In genomic region chr20:56628015-56628872, GRCh38 we compare ENCODE assay signal across 8 cellular contexts. TPM values are rescaled to one million over a fixed set of nuclear protein-coding genes. Genes with fewer than 3 reads are reported as not detected.
DNase-seq lines count a peak whose midpoint lies in the region; ATAC-seq and TF ChIP-seq lines count a peak whose summit lies in the region.
"Had no signal": no experiment of that assay in that cellular context is flagged by ENCODE, and none has a peak within 500 bp of the region (broad histone marks: within the 10 kb centered on the region; RNA-seq: fewer than 3 reads in every experiment).

No MANE protein-coding gene starts in this region.

- H3K36me3 ChIP-seq in smooth muscle cell (ENCODE audit: low read depth) (no peaks in the 10 kb centered on the region), uterus (no peaks in the 10 kb centered on the region)

- H3K27me3 Mint-ChIP-seq in activated B cell treated with CpG ODN at 0.5 μM for 24 hours: peaks cover 45% of the 10 kb centered on the region

- H3K9me3 ChIP-seq in right cardiac atrium (ENCODE audit: control insufficient read depth, low read length): no peaks in the 10 kb centered on the region
- no peaks in the 10 kb centered on the region for H3K9me3 ChIP-seq in smooth muscle cell (replicated peaks; ENCODE audit: low read depth)
- no peaks in the 10 kb centered on the region for H3K9me3 ChIP-seq in uterus

- peaks cover 15% of the 10 kb centered on the region for H3K4me1 Mint-ChIP-seq in activated B cell treated with CpG ODN at 0.5 μM for 24 hours

- H3K4me3 Mint-ChIP-seq in activated B cell treated with CpG ODN at 0.5 μM for 24 hours: peak overlapping the region; percentile 48

- no peaks in the 10 kb centered on the region for H3K9me3 Mint-ChIP-seq in activated B cell treated with CpG ODN at 0.5 μM for 24 hours

- POLR2A ChIA-PET in activated B cell treated with CpG ODN at 0.5 μM for 24 hours (lab: Charles Lee): no interaction called here

- no peak for DNase-seq in HFF-Myc (ENCODE audit: extremely low read depth, low read depth)
- DNase-seq in activated B cell treated with CpG ODN at 0.5 μM for 24 hours: no peak
- peak in 2 of 3 donors; percentile 47 to 58 for DNase-seq in right cardiac atrium
- no peak for DNase-seq in smooth muscle cell (lab: John Stamatoyannopoulos, UW; ENCODE audit: unreplicated experiment)
- DNase-seq in nucleus accumbens (lab: John Stamatoyannopoulos, UW): no peak
- DNase-seq in uterus: no peak
- no peak for DNase-seq in NCI-H774 (lab: John Stamatoyannopoulos, UW)
- DNase-seq: activated effector memory CD4-positive, alpha-beta T cell treated with Interleukin-2 at 50 U/mL for 16 hours had no signal

- no peaks in the 10 kb centered on the region for H3K79me2 ChIP-seq in smooth muscle cell (ENCODE audit: low read depth)

- peak overlapping the region; percentile 90 for H2AFZ ChIP-seq in smooth muscle cell (ENCODE audit: low read depth)

- H3K4me3 ChIP-seq in HFF-Myc (replicated peaks; ENCODE audit: low read depth, low read length) (peak overlapping the region; percentile 60), right cardiac atrium (ENCODE audit: low read length) (peak overlapping the region; percentile 48), smooth muscle cell (peak overlapping the region; percentile 71), uterus (peak overlapping the region in 1 of 2 donors; percentile 29)

- 2% methylated on average over 48 of the region's 48 CpGs for WGBS in right cardiac atrium
- WGBS in smooth muscle cell (ENCODE audit: low lambda C conversion rate): 4% methylated on average over 48 of the region's 48 CpGs

- peaks cover 17% of the 10 kb centered on the region for H4K20me1 ChIP-seq in smooth muscle cell (ENCODE audit: low read depth)

- H3F3A ChIP-seq in smooth muscle cell (ENCODE audit: low read depth): no peaks in the 10 kb centered on the region

- no peaks in the 10 kb centered on the region for H3K36me3 Mint-ChIP-seq in activated B cell treated with CpG ODN at 0.5 μM for 24 hours (ENCODE audit: low read depth)

- TF ChIP-seq CTCF in HFF-Myc (IDR thresholded peaks at IDR 0.05; ENCODE audit: low read depth, low read length, missing control alignments): no peak
- TF ChIP-seq CTCF in activated B cell treated with CpG ODN at 0.5 μM for 24 hours (IDR thresholded peaks at IDR 0.05): no peak
- TF ChIP-seq CTCF in smooth muscle cell (IDR thresholded peaks at IDR 0.05; ENCODE audit: borderline replicate concordance, insufficient read depth, poor library complexity, severe bottlenecking): no peak
- TF ChIP-seq CTCF in uterus (IDR thresholded peaks at IDR 0.05): no peak

- ATAC-seq in activated B cell treated with CpG ODN at 0.5 μM for 24 hours (ENCODE audit: low read depth): no peak
- peak; percentile 30 to 48 for ATAC-seq in right cardiac atrium

- no peak overlapping the region for H3K9ac ChIP-seq in smooth muscle cell (ENCODE audit: low read depth)

- no peak overlapping the region for H3K27ac ChIP-seq in right cardiac atrium (ENCODE audit: low read length)
- H3K27ac ChIP-seq in smooth muscle cell (ENCODE audit: low read depth): no peak overlapping the region
- no peak overlapping the region for H3K27ac ChIP-seq in uterus

- CTCF ChIA-PET in activated B cell treated with CpG ODN at 0.5 μM for 24 hours (lab: Charles Lee): no interaction called here

- peak overlapping the region; percentile 96 for H3K4me2 ChIP-seq in smooth muscle cell

- H3K27ac Mint-ChIP-seq in activated B cell treated with CpG ODN at 0.5 μM for 24 hours: no peak overlapping the region

- H3K27me3 ChIP-seq in right cardiac atrium (ENCODE audit: control insufficient read depth, insufficient read depth): no peaks in the 10 kb centered on the region
- H3K27me3 ChIP-seq in smooth muscle cell (ENCODE audit: low read depth): peaks cover 96% of the 10 kb centered on the region
- peaks cover 7 to 33% of the 10 kb centered on the region in 2 donors for H3K27me3 ChIP-seq in uterus

- H3K4me1 ChIP-seq in right cardiac atrium (ENCODE audit: control insufficient read depth, insufficient read depth, low read length) (no peaks in the 10 kb centered on the region), smooth muscle cell (ENCODE audit: low read depth) (peaks cover 48% of the 10 kb centered on the region), uterus (peaks cover 0 to 17% of the 10 kb centered on the region in 2 donors)

- no peak for TF ChIP-seq POLR2A in uterus (IDR thresholded peaks at IDR 0.05)

- intact Hi-C loops in activated B cell treated with CpG ODN at 0.5 μM for 24 hours (cut with micrococcal nuclease): no loop called here
- intact Hi-C loops in right cardiac atrium (cut with DNase I): no loop called here
- intact Hi-C loops in uterus (cut with DNase I; ENCODE audit: low total_unique reads): no loop called here

RNA-seq across cellular contexts. Expression of gene TFAP2C, which starts 0.9 kb away (rescaled TPM):
- total RNA-seq in activated B cell treated with CpG ODN at 0.5 μM for 24 hours (not detected in 2 replicates), right cardiac atrium (under 1 TPM; 0.17 to 0.39 (median 0.26) TPM), smooth muscle cell (3.4 and 5.8 TPM in 2 replicates), uterus (1 to 10 TPM in 2 of 4 donors, not detected in 2; 1.1 to 6.0 TPM)
- polyA plus RNA-seq in right cardiac atrium (0.14 TPM), smooth muscle cell (2.5 and 7.3 TPM in 2 replicates)

Comparison
In these comparisons a context has a peak if more than half of its experiments do, and no peak if none do; other contexts are left out.
1. DNase-seq: peak in right cardiac atrium (2 of 3); none in HFF-Myc (single experiment), activated B cell treated with CpG ODN at 0.5 μM for 24 hours (single experiment), smooth muscle cell (single experiment), nucleus accumbens (0 of 56), uterus (0 of 2) and NCI-H774 (single experiment).